ENCODE assay signal across 21 cellular contexts in genomic region chr7:34062826-34063225, GRCh38.
"Had no signal": no experiment of that assay in that cellular context is flagged by ENCODE, and none has a peak within 500 bp of the region (broad histone marks: within the 10 kb centered on the region; RNA-seq: fewer than 3 reads in every experiment).

No MANE protein-coding gene starts in this region.

- FAIRE-seq: colon, frontal cortex had no signal

- H3K9me3 Mint-ChIP-seq: nephron; stimulated activated naive B cell treated with anti-CD40 and anti-IgM and Interleukin-4, amounts not matched to agents 10 μg/mL and 1 μg/mL and 100 μg/mL, for 72 hours; stimulated activated naive CD8-positive, alpha-beta T cell treated with anti-CD3 and anti-CD28 coated beads, Interleukin-15, amount 100 ng/mL, for 72 hours had no signal

- H3K4me3 Mint-ChIP-seq: naive B cell; nephron; stimulated activated naive B cell treated with anti-CD40 and anti-IgM and Interleukin-4, amounts not matched to agents 10 μg/mL and 1 μg/mL and 100 μg/mL, for 72 hours; stimulated activated naive CD8-positive, alpha-beta T cell treated with anti-CD3 and anti-CD28 coated beads, Interleukin-15, amount 100 ng/mL, for 72 hours had no signal

- H3K27ac ChIP-seq: left lung, lower lobe of right lung, psoas muscle, right lobe of liver, spleen, thoracic aorta, transverse colon had no signal

- H3K4me1 ChIP-seq: psoas muscle, right lobe of liver, spleen, transverse colon had no signal

- H3K36me3 Mint-ChIP-seq: naive B cell; stimulated activated naive B cell treated with anti-CD40 and anti-IgM and Interleukin-4, amounts not matched to agents 10 μg/mL and 1 μg/mL and 100 μg/mL, for 72 hours had no signal

- H3K27me3 ChIP-seq: left lung, right lobe of liver, spleen, transverse colon had no signal

- DNase-seq: cerebellar nuclear complex; dermis blood vessel endothelial cell; islet precursor cell; left lung; lower lobe of right lung; mesenchymal stem cell; naive B cell; psoas muscle; retina; right lobe of liver; spleen; stimulated activated CD4-positive, alpha-beta T cell treated with anti-CD3 and anti-CD28 coated beads, Interleukin-15, amount 100 ng/mL, for 24 hours; stimulated activated CD4-positive, alpha-beta T cell treated with anti-CD3 and anti-CD28 coated beads, Interleukin-1b, Interleukin-23, amount 100 ng/mL, for 48 hours; stimulated activated CD4-positive, alpha-beta T cell treated with anti-CD3 and anti-CD28 coated beads, Interleukin-4, amount 100 ng/mL, for 24 hours; stimulated activated naive B cell treated with anti-CD40 and anti-IgM and Interleukin-4, amounts not matched to agents 10 μg/mL and 1 μg/mL and 100 μg/mL, for 72 hours; stimulated activated naive CD8-positive, alpha-beta T cell treated with anti-CD3 and anti-CD28 coated beads, Interleukin-15, amount 100 ng/mL, for 72 hours; transverse colon had no signal

- H3K9me3 ChIP-seq: left lung, lower lobe of right lung, psoas muscle, right lobe of liver, spleen, thoracic aorta, transverse colon had no signal

- H3K4me1 Mint-ChIP-seq: naive B cell; stimulated activated naive B cell treated with anti-CD40 and anti-IgM and Interleukin-4, amounts not matched to agents 10 μg/mL and 1 μg/mL and 100 μg/mL, for 72 hours; stimulated activated naive CD8-positive, alpha-beta T cell treated with anti-CD3 and anti-CD28 coated beads, Interleukin-15, amount 100 ng/mL, for 72 hours had no signal

- H3K4me3 ChIP-seq: left lung, lower lobe of right lung, psoas muscle, right lobe of liver, spleen, thoracic aorta, transverse colon had no signal

- H3K27me3 Mint-ChIP-seq: stimulated activated naive B cell treated with anti-CD40 and anti-IgM and Interleukin-4, amounts not matched to agents 10 μg/mL and 1 μg/mL and 100 μg/mL, for 72 hours had no signal

- H3K36me3 ChIP-seq: left lung, lower lobe of right lung, right lobe of liver, spleen, thoracic aorta, transverse colon had no signal

- H3K27ac Mint-ChIP-seq: naive B cell; nephron; stimulated activated naive B cell treated with anti-CD40 and anti-IgM and Interleukin-4, amounts not matched to agents 10 μg/mL and 1 μg/mL and 100 μg/mL, for 72 hours; stimulated activated naive CD8-positive, alpha-beta T cell treated with anti-CD3 and anti-CD28 coated beads, Interleukin-15, amount 100 ng/mL, for 72 hours had no signal
